ENCODE assay signal across 29 cellular contexts in genomic region chr1:5965586-5966131, GRCh38.
"Had no signal": no experiment of that assay in that cellular context is flagged by ENCODE, and none has a peak within 500 bp of the region (broad histone marks: within the 10 kb centered on the region; RNA-seq: fewer than 3 reads in every experiment).

No MANE protein-coding gene starts in this region.

- H3K27ac Mint-ChIP-seq: activated CD4-positive, alpha-beta T cell treated with anti-CD3 and anti-CD28 coated beads for 36 hours; activated CD4-positive, alpha-beta T cell treated with anti-CD3 and anti-CD28 coated beads, Interleukin-2, amount 10 ng/mL, durations not matched to agents 7 days and 5 days; activated CD8-positive, alpha-beta T cell treated with anti-CD3 and anti-CD28 coated beads, Interleukin-2, amount 10 ng/mL, durations not matched to agents 7 days and 5 days; activated naive CD8-positive, alpha-beta T cell treated with anti-CD3 and anti-CD28 coated beads for 36 hours; activated T-helper 1 cell treated with anti-CD3 and anti-CD28 coated beads, Interleukin-12 subunit alpha, Interleukin-12 subunit beta, Interleukin-2, Interleukin-4 antibody, amounts not matched to agents 30 ng/mL and 10 ng/mL and 1 ng/mL, durations not matched to agents 14 hours and 24 hours and 36 hours; T-helper 1 cell treated with Interleukin-12 subunit alpha and Interleukin-12 subunit beta and Interleukin-4 antibody, amounts not matched to agents 30 μg/mL and 1 μg/mL, for 36 hours; T-helper 2 cell treated with Interferon-gamma antibody and Interleukin-4, amounts not matched to agents 5 μg/mL and 100 μg/mL, for 36 hours had no signal

- DNase-seq: activated CD4-positive, alpha-beta T cell treated with anti-CD3 and anti-CD28 coated beads for 36 hours; activated CD4-positive, alpha-beta T cell treated with anti-CD3 and anti-CD28 coated beads, Interleukin-2, amount 10 ng/mL, durations not matched to agents 7 days and 5 days; activated CD4-positive, alpha-beta T cell treated with anti-CD3 and anti-CD28 coated beads, Interleukin-2, amount 50 U/mL, for 48 hours; activated CD8-positive, alpha-beta T cell treated with anti-CD3 and anti-CD28 coated beads, Interleukin-2, amount 10 ng/mL, durations not matched to agents 7 days and 5 days; activated naive CD4-positive, alpha-beta T cell; activated naive CD4-positive, alpha-beta T cell treated with anti-CD3 and anti-CD28 coated beads, Interleukin-2, amount 50 U/mL, for 16 hours; activated naive CD8-positive, alpha-beta T cell treated with anti-CD3 and anti-CD28 coated beads for 36 hours; activated T-cell treated with anti-CD3 and anti-CD28 coated beads, Interleukin-2, amount 50 U/mL, for 4 hours; adrenal gland; anterior cingulate cortex; caudate nucleus; cerebellar nuclear complex; MM.1S; MV-4-11; NCI-H1092; NCI-H1436 treated with DMSO at 0.1 percent for 48 hours; NCI-H1694 treated with DMSO at 0.1 percent for 48 hours; NCI-H2029; NCI-H345; NCI-H524 treated with DMSO at 0.1 percent for 48 hours; PC-3; SHP77 treated with DMSO at 0.1 percent for 48 hours; SK-N-SH had no signal

- H3K4me3 ChIP-seq: adrenal gland, SJSA1 had no signal

- H3K4me1 Mint-ChIP-seq: activated CD4-positive, alpha-beta T cell treated with anti-CD3 and anti-CD28 coated beads for 36 hours; activated CD4-positive, alpha-beta T cell treated with anti-CD3 and anti-CD28 coated beads, Interleukin-2, amount 10 ng/mL, durations not matched to agents 7 days and 5 days had no signal

- H3K9me2 ChIP-seq: SK-N-SH had no signal

- H3K4me1 ChIP-seq: SJSA1 had no signal

- H3K27ac ChIP-seq: adrenal gland, KMS-11, SJSA1 had no signal

- H3K9me3 Mint-ChIP-seq: activated CD4-positive, alpha-beta T cell treated with anti-CD3 and anti-CD28 coated beads, Interleukin-2, amount 10 ng/mL, durations not matched to agents 7 days and 5 days; activated naive CD8-positive, alpha-beta T cell treated with anti-CD3 and anti-CD28 coated beads for 36 hours; activated T-cell treated with anti-CD3 and anti-CD28 coated beads, Interleukin-2, amount 50 U/mL, for 4 hours; activated T-helper 1 cell treated with anti-CD3 and anti-CD28 coated beads, Interleukin-12 subunit alpha, Interleukin-12 subunit beta, Interleukin-2, Interleukin-4 antibody, amounts not matched to agents 30 ng/mL and 10 ng/mL and 1 ng/mL, durations not matched to agents 14 hours and 24 hours and 36 hours; brain; T-helper 1 cell treated with Interleukin-12 subunit alpha and Interleukin-12 subunit beta and Interleukin-4 antibody, amounts not matched to agents 30 μg/mL and 1 μg/mL, for 36 hours; T-helper 2 cell treated with Interferon-gamma antibody and Interleukin-4, amounts not matched to agents 5 μg/mL and 100 μg/mL, for 36 hours had no signal

- H3K27me3 Mint-ChIP-seq: activated CD4-positive, alpha-beta T cell treated with anti-CD3 and anti-CD28 coated beads for 36 hours; activated CD4-positive, alpha-beta T cell treated with anti-CD3 and anti-CD28 coated beads, Interleukin-2, amount 10 ng/mL, durations not matched to agents 7 days and 5 days; activated naive CD8-positive, alpha-beta T cell treated with anti-CD3 and anti-CD28 coated beads for 36 hours; brain had no signal

- H3K4me2 ChIP-seq: KMS-11, SK-N-SH had no signal

- H3K4me3 Mint-ChIP-seq: activated CD4-positive, alpha-beta T cell treated with anti-CD3 and anti-CD28 coated beads for 36 hours; activated CD4-positive, alpha-beta T cell treated with anti-CD3 and anti-CD28 coated beads, Interleukin-2, amount 10 ng/mL, durations not matched to agents 7 days and 5 days; activated CD8-positive, alpha-beta T cell treated with anti-CD3 and anti-CD28 coated beads, Interleukin-2, amount 10 ng/mL, durations not matched to agents 7 days and 5 days; activated naive CD8-positive, alpha-beta T cell treated with anti-CD3 and anti-CD28 coated beads for 36 hours; activated T-cell treated with anti-CD3 and anti-CD28 coated beads, Interleukin-2, amount 50 U/mL, for 4 hours; activated T-helper 1 cell treated with anti-CD3 and anti-CD28 coated beads, Interleukin-12 subunit alpha, Interleukin-12 subunit beta, Interleukin-2, Interleukin-4 antibody, amounts not matched to agents 30 ng/mL and 10 ng/mL and 1 ng/mL, durations not matched to agents 14 hours and 24 hours and 36 hours; brain; T-helper 1 cell treated with Interleukin-12 subunit alpha and Interleukin-12 subunit beta and Interleukin-4 antibody, amounts not matched to agents 30 μg/mL and 1 μg/mL, for 36 hours; T-helper 2 cell treated with Interferon-gamma antibody and Interleukin-4, amounts not matched to agents 5 μg/mL and 100 μg/mL, for 36 hours had no signal

- H3K9me3 ChIP-seq: adrenal gland, SJSA1, SK-N-SH had no signal

- H3K27me3 ChIP-seq: adrenal gland, SJSA1 had no signal
